ENCODE assay signal across 17 cellular contexts in the genomic region with DNA sequence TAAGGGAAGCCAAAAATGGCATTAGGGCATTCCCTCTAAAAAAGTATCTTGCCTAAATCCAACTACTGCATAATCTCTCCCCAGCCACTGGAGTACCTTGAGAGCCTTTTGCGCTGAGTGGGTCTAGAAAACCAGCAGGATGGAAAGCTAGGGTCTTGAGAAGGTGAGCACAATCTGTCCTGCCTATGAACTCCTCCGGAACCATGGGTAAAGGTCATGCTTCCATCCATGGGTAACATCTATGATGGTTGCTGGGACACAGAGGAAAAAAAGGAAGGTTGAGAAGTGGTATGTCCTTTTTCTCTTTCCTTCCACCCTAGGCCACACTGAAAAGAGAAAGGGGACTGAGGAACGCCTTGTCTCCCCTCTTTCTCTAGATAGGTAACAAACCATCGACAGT. TPM values are rescaled to one million over a fixed set of nuclear protein-coding genes. Genes with fewer than 3 reads are reported as not detected.
DNase-seq lines count a peak whose midpoint lies in the region; ATAC-seq, FAIRE-seq and TF ChIP-seq lines count a peak whose summit lies in the region.
"Had no signal": no experiment of that assay in that cellular context is flagged by ENCODE, and none has a peak within 500 bp of the region (broad histone marks: within the 10 kb centered on the region; RNA-seq: fewer than 3 reads in every experiment).

No MANE protein-coding gene starts in this region.

- H3K36me3 Mint-ChIP-seq in CD4-positive, alpha-beta T cell (ENCODE audit: low read depth) = peaks cover 14% of the 10 kb centered on the region
- H3K36me3 Mint-ChIP-seq: stimulated activated effector memory CD8-positive, alpha-beta T cell treated with anti-CD3 and anti-CD28 coated beads, Interleukin-12 subunit alpha, Interleukin-12 subunit beta, amount 100 ng/mL, for 72 hours had no signal

- no peak for FAIRE-seq in GM19239 (lab: Jason Lieb, UNC)

- no peaks in the 10 kb centered on the region for H3K36me3 ChIP-seq in mammary epithelial cell (ENCODE audit: insufficient read depth, low read length)
- H3K36me3 ChIP-seq in mesenchymal stem cell (ENCODE audit: control insufficient read depth in 1 of 2, insufficient read depth in 2 of 2, low read depth in 1 of 2, low read length in 2 of 2) = no peaks in the 10 kb centered on the region
- H3K36me3 ChIP-seq: vagina had no signal

- H3K18ac ChIP-seq in mesenchymal stem cell (ENCODE audit: low read depth in 1 of 2, low read length in 2 of 2) = no peak overlapping the region

- no peak overlapping the region for H2BK12ac ChIP-seq in mesenchymal stem cell (ENCODE audit: low read length in 2 of 2)

- no peaks in the 10 kb centered on the region for H3K79me2 ChIP-seq in mammary epithelial cell (ENCODE audit: insufficient read depth, low read length)

- intact Hi-C loops in mammary epithelial cell (cut with micrococcal nuclease) = no loop called here
- intact Hi-C loops in CD4-positive, alpha-beta T cell (cut with DNase I, micrococcal nuclease) = no loop called here

- no peak overlapping the region for H2BK15ac ChIP-seq in mesenchymal stem cell (ENCODE audit: low read depth, poor library complexity, severe bottlenecking)

- BruUV-seq in mammary epithelial cell (replicated peaks; lab: Mats Ljungman, UMichigan) = no TSS peak

- H4K8ac ChIP-seq in mesenchymal stem cell (ENCODE audit: low read length) = no peak overlapping the region

- H3K4me1 ChIP-seq in mammary epithelial cell (ENCODE audit: insufficient read depth, low read length) (no peaks in the 10 kb centered on the region), mesenchymal stem cell (ENCODE audit: control insufficient read depth, insufficient read depth, low read depth, low read length) (no peaks in the 10 kb centered on the region)
- H3K4me1 ChIP-seq: vagina had no signal

- ATAC-seq in CD4-positive, alpha-beta T cell (ENCODE audit: poor library complexity) = no peak
- ATAC-seq: activated CD4-positive, CD25-positive, alpha-beta regulatory T cell treated with anti-CD3 and anti-CD28 coated beads, Interleukin-2, amount 50 U/mL, for 24 hours; stimulated activated effector memory CD8-positive, alpha-beta T cell treated with anti-CD3 and anti-CD28 coated beads, Interleukin-12 subunit alpha, Interleukin-12 subunit beta, amount 100 ng/mL, for 72 hours had no signal

- POLR2A ChIA-PET in CD4-positive, alpha-beta T cell (lab: Charles Lee) = no interaction called here

- no peaks in the 10 kb centered on the region for H3K27me3 ChIP-seq in mammary epithelial cell (ENCODE audit: insufficient read depth, low read length)
- H3K27me3 ChIP-seq in mesenchymal stem cell (ENCODE audit: control insufficient read depth in 1 of 2, insufficient read depth in 1 of 2, low read length in 2 of 2) = no peaks in the 10 kb centered on the region
- no peaks in the 10 kb centered on the region for H3K27me3 ChIP-seq in CD4-positive, alpha-beta T cell (ENCODE audit: control insufficient read depth, insufficient read depth, low read length)
- H3K27me3 ChIP-seq: vagina had no signal

- dilution Hi-C loops in mammary epithelial cell (cut with HindIII; ENCODE audit: low sequenced_read_pairs) = no loop called here

- H2AFZ ChIP-seq in mammary epithelial cell (ENCODE audit: low read depth, low read length) = no peak overlapping the region
- no peak overlapping the region for H2AFZ ChIP-seq in mesenchymal stem cell (ENCODE audit: low read depth, low read length)

- no peak overlapping the region for H3K4ac ChIP-seq in mesenchymal stem cell (ENCODE audit: low read depth in 1 of 2, low read length in 2 of 2)

- peaks cover 38% of the 10 kb centered on the region for H3K9me3 ChIP-seq in mammary epithelial cell (replicated peaks; ENCODE audit: insufficient read depth, low read length)
- peaks cover 69% of the 10 kb centered on the region for H3K9me3 ChIP-seq in mesenchymal stem cell (ENCODE audit: control insufficient read depth, low read length)
- H3K9me3 ChIP-seq in CD4-positive, alpha-beta T cell (ENCODE audit: control insufficient read depth, low read length) = peaks cover 69% of the 10 kb centered on the region

- H3K14ac ChIP-seq in mesenchymal stem cell (ENCODE audit: low read length in 2 of 2) = no peak overlapping the region

- no peak overlapping the region for H3K23ac ChIP-seq in mesenchymal stem cell (ENCODE audit: low read length in 2 of 2)

- H4K91ac ChIP-seq in mesenchymal stem cell (ENCODE audit: low read length) = no peak overlapping the region

- no peaks in the 10 kb centered on the region for H3K79me1 ChIP-seq in mesenchymal stem cell (replicated peaks; ENCODE audit: low read length, poor library complexity, severe bottlenecking)

- no peaks in the 10 kb centered on the region for H4K20me1 ChIP-seq in mammary epithelial cell (ENCODE audit: insufficient read depth, low read length)

- no peak overlapping the region for H3K9ac ChIP-seq in mammary epithelial cell (ENCODE audit: insufficient read depth, low read length)
- no peak overlapping the region for H3K9ac ChIP-seq in mesenchymal stem cell (ENCODE audit: low read length)

- H2AK5ac ChIP-seq in mesenchymal stem cell (ENCODE audit: low read length, severe bottlenecking) = no peak overlapping the region

- no peak overlapping the region for H3K27ac ChIP-seq in mammary epithelial cell (ENCODE audit: insufficient read depth, low read depth, low read length)
- H3K27ac ChIP-seq in mesenchymal stem cell (ENCODE audit: low read length, poor library complexity, severe bottlenecking) = no peak overlapping the region
- H3K27ac ChIP-seq in CD4-positive, alpha-beta T cell (ENCODE audit: low read depth, low read length) = no peak overlapping the region
- H3K27ac ChIP-seq: vagina had no signal

- peaks cover 7% of the 10 kb centered on the region for H3K9me3 Mint-ChIP-seq in CD4-positive, alpha-beta T cell

- no peaks in the 10 kb centered on the region for H3K27me3 Mint-ChIP-seq in CD4-positive, alpha-beta T cell

- H2BK5ac ChIP-seq in mesenchymal stem cell (ENCODE audit: low read depth, low read length, poor library complexity, severe bottlenecking) = no peak overlapping the region

- H3K27ac Mint-ChIP-seq in CD4-positive, alpha-beta T cell = no peak overlapping the region
- H3K27ac Mint-ChIP-seq: stimulated activated effector memory CD8-positive, alpha-beta T cell treated with anti-CD3 and anti-CD28 coated beads, Interleukin-12 subunit alpha, Interleukin-12 subunit beta, amount 100 ng/mL, for 72 hours had no signal

- H3K4me2 ChIP-seq in mammary epithelial cell (ENCODE audit: insufficient read depth, low read depth, low read length) (no peak overlapping the region), mesenchymal stem cell (ENCODE audit: low read length, poor library complexity, severe bottlenecking) (no peak overlapping the region)

- CTCF ChIA-PET in mammary epithelial cell (lab: Charles Lee; ENCODE audit: low non-redundant PET) = no interaction called here
- CTCF ChIA-PET in CD4-positive, alpha-beta T cell (lab: Charles Lee) = no interaction called here

- 57% methylated on average over 4 of the region's 4 CpGs for WGBS in mammary epithelial cell (ENCODE audit: low coverage, missing lambda C conversion rate)
- WGBS in mesenchymal stem cell = 48% methylated on average over 4 of the region's 4 CpGs

- H2BK120ac ChIP-seq in mesenchymal stem cell (ENCODE audit: low read depth, low read length) = no peak overlapping the region

- in situ Hi-C loops in mammary epithelial cell (cut with MboI; ENCODE audit: low sequenced_read_pairs in 2 of 2) = no loop called here

- H3K4me3 ChIP-seq in LNCaP clone FGC (ENCODE audit: low read depth, low read length) (no peak overlapping the region), mammary epithelial cell (replicated peaks in 1 of 3; ENCODE audit: insufficient read depth in 1 of 3, low read depth in 2 of 3, low read length in 3 of 3) (no peak overlapping the region), mesenchymal stem cell (ENCODE audit: insufficient read depth in 1 of 2, low read depth in 1 of 2, low read length in 2 of 2) (peak overlapping the region in 1 of 2 experiments; percentile 31)
- H3K4me3 ChIP-seq: vagina had no signal

- DNase-seq in NCI-H748 (lab: John Stamatoyannopoulos, UW; ENCODE audit: unreplicated experiment) = peak; percentile 23
- no peak for DNase-seq in NCI-H748 treated with DMSO at 0.1 percent for 48 hours (lab: John Stamatoyannopoulos, UW)
- DNase-seq in LNCaP clone FGC (ENCODE audit: low read depth) = peak; percentile 11
- peak; percentile 2 for DNase-seq in mammary epithelial cell
- DNase-seq in mesenchymal stem cell = peak; percentile 18
- no peak for DNase-seq in SKM-1 (lab: John Stamatoyannopoulos, UW; ENCODE audit: unreplicated experiment)
- no peak for DNase-seq in CD4-positive, alpha-beta T cell
- no peak for DNase-seq in GM19239 (ENCODE audit: insufficient read length, low spot score)
- DNase-seq: amniotic stem cell; effector CD8-positive, alpha-beta T cell; NCI-H226; posterior cingulate gyrus; SIG-M5; stimulated activated CD4-positive, alpha-beta T cell treated with anti-CD3 and anti-CD28 coated beads, Interleukin-2, amount 100 ng/mL, for 24 hours had no signal

- H3K4me1 Mint-ChIP-seq in CD4-positive, alpha-beta T cell (ENCODE audit: low read depth) = no peaks in the 10 kb centered on the region
- H3K4me1 Mint-ChIP-seq: stimulated activated effector memory CD8-positive, alpha-beta T cell treated with anti-CD3 and anti-CD28 coated beads, Interleukin-12 subunit alpha, Interleukin-12 subunit beta, amount 100 ng/mL, for 72 hours had no signal

- TF ChIP-seq CTCF in LNCaP clone FGC (IDR thresholded peaks at IDR 0.05; ENCODE audit: control insufficient read depth, extremely low read depth, insufficient read depth) (no peak), mammary epithelial cell (conservative IDR thresholded peaks at IDR 0.05 in 1 of 2, IDR thresholded peaks at IDR 0.05 in 1 of 2; ENCODE audit: extremely low read depth in 1 of 2, insufficient read depth in 1 of 2, low read depth in 1 of 2, low read length in 2 of 2) (no peak)
- TF ChIP-seq CTCF in CD4-positive, alpha-beta T cell (IDR thresholded peaks at IDR 0.05) = no peak

- no peak overlapping the region for H3K4me3 Mint-ChIP-seq in CD4-positive, alpha-beta T cell
- H3K4me3 Mint-ChIP-seq: stimulated activated effector memory CD8-positive, alpha-beta T cell treated with anti-CD3 and anti-CD28 coated beads, Interleukin-12 subunit alpha, Interleukin-12 subunit beta, amount 100 ng/mL, for 72 hours had no signal

RNA-seq across cellular contexts. Expression of a gene that starts 52.4 kb away (rescaled TPM):
- total RNA-seq in mammary epithelial cell = under 1 TPM in 1 of 2 donors, not detected in 1; 0.17 TPM
- not detected for polyA plus RNA-seq in mammary epithelial cell
- polyA minus RNA-seq in mammary epithelial cell = not detected
- polyA plus RNA-seq in mesenchymal stem cell (2013, experiment 1 of 2) = not detected
- not detected for polyA plus RNA-seq in mesenchymal stem cell (2013, experiment 2 of 2)
- total RNA-seq in CD4-positive, alpha-beta T cell = not detected

Comparison
In these comparisons a context has a peak if more than half of its experiments do, and no peak if none do; other contexts are left out.
1. DNase-seq: peak in NCI-H748 (single experiment), LNCaP clone FGC (single experiment), mammary epithelial cell (single experiment) and mesenchymal stem cell (single experiment); none in NCI-H748 treated with DMSO at 0.1 percent for 48 hours (single experiment), SKM-1 (single experiment), CD4-positive, alpha-beta T cell (0 of 10) and GM19239 (single experiment).